ENCODE assay signal across 25 cellular contexts in genomic region chr6:22694092-22694724, GRCh38.
"Had no signal": no experiment of that assay in that cellular context is flagged by ENCODE, and none has a peak within 500 bp of the region (broad histone marks: within the 10 kb centered on the region; RNA-seq: fewer than 3 reads in every experiment).

No MANE protein-coding gene starts in this region.

- H3K27me3 ChIP-seq: dorsolateral prefrontal cortex, esophagus muscularis mucosa, esophagus squamous epithelium, foreskin keratinocyte, gastrocnemius medialis, gastroesophageal sphincter, heart left ventricle, heart right ventricle, hepatocyte had no signal

- ATAC-seq: effector memory CD8-positive, alpha-beta T cell; esophagus mucosa; foreskin keratinocyte; gastrocnemius medialis; gastroesophageal sphincter; heart left ventricle; heart right ventricle had no signal

- H3K4me2 ChIP-seq: hepatocyte had no signal

- DNase-seq: cortex of kidney; dermis blood vessel endothelial cell; dorsolateral prefrontal cortex; effector CD4-positive, alpha-beta T cell; effector CD8-positive, alpha-beta T cell; effector memory CD4-positive, alpha-beta T cell; effector memory CD8-positive, alpha-beta T cell; endodermal cell; erythroblast; esophagus squamous epithelium; foreskin fibroblast; foreskin keratinocyte; foreskin melanocyte; gastrocnemius medialis; glutamatergic neuron; head of caudate nucleus; heart left ventricle; heart right ventricle had no signal

- H3K9me3 ChIP-seq: esophagus muscularis mucosa, esophagus squamous epithelium, gastrocnemius medialis, gastroesophageal sphincter, heart left ventricle had no signal

- H3K36me3 ChIP-seq: esophagus muscularis mucosa, esophagus squamous epithelium, gastrocnemius medialis, gastroesophageal sphincter, heart left ventricle, heart right ventricle had no signal

- H3K4me3 ChIP-seq: coronary artery, dorsolateral prefrontal cortex, esophagus muscularis mucosa, esophagus squamous epithelium, gastrocnemius medialis, gastroesophageal sphincter, heart left ventricle, heart right ventricle, hepatocyte had no signal

- FAIRE-seq: endothelial cell of umbilical vein had no signal

- H3K4me1 ChIP-seq: esophagus muscularis mucosa, esophagus squamous epithelium, foreskin keratinocyte, gastrocnemius medialis, gastroesophageal sphincter had no signal

- H3K27ac ChIP-seq: coronary artery, dorsolateral prefrontal cortex, epithelial cell of prostate, esophagus muscularis mucosa, esophagus squamous epithelium, foreskin keratinocyte, gastrocnemius medialis, gastroesophageal sphincter, heart left ventricle, heart right ventricle, hepatocyte had no signal

- H2AFZ ChIP-seq: hepatocyte had no signal

- H3K79me2 ChIP-seq: hepatocyte had no signal
